Comparison of ENCODE assay signal across 8 cellular contexts in genomic region chr2:159711562-159712193, GRCh38. TPM values are rescaled to one million over a fixed set of nuclear protein-coding genes. Genes with fewer than 3 reads are reported as not detected.
DNase-seq lines count a peak whose midpoint lies in the region; ATAC-seq and TF ChIP-seq lines count a peak whose summit lies in the region.

No MANE protein-coding gene starts in this region.

- WGBS in upper lobe of left lung, 2 donors: 0 to 1% methylated on average over 14 of the region's 14 CpGs

- H3K36me3 ChIP-seq in lower lobe of right lung: peaks cover 9% of the 10 kb centered on the region
- H3K36me3 ChIP-seq in upper lobe of left lung: peaks cover 0 to 17% (median 5%) of the 10 kb centered on the region in 4 donors

- no peak for TF ChIP-seq EP300 in upper lobe of left lung (IDR thresholded peaks at IDR 0.05)

- DNase-seq in AG04449 (ENCODE audit: low read depth, low spot score) (no peak), HL-60 (ENCODE audit: low read depth in 1 of 2, low spot score in 1 of 2) (no peak), brain pericyte (ENCODE audit: low read depth, low spot score) (peak; percentile 25), lower lobe of right lung (no peak), upper lobe of left lung (no peak), SIG-M5 (lab: John Stamatoyannopoulos, UW) (no peak)

- H3K27ac ChIP-seq in HL-60 (replicated peaks) (peak overlapping the region; percentile 97), lower lobe of right lung (peak overlapping the region; percentile 99), upper lobe of left lung (peak overlapping the region; percentile 97 to 100 (median 98))

- intact Hi-C loops in lower lobe of right lung (cut with DNase I): loop anchor here (10.0 kb wide), 1 partner anchor 97 kb away; the partner anchor contains the start of gene BAZ2B

- no peaks in the 10 kb centered on the region for H3K27me3 ChIP-seq in HL-60 (ENCODE audit: insufficient read depth, poor library complexity, severe bottlenecking)
- H3K27me3 ChIP-seq in lower lobe of right lung (ENCODE audit: low read depth): no peaks in the 10 kb centered on the region
- no peaks in the 10 kb centered on the region for H3K27me3 ChIP-seq in upper lobe of left lung

- TF ChIP-seq CTCF in AG04449 (IDR thresholded peaks at IDR 0.05; ENCODE audit: insufficient read depth, low read length, missing control alignments) (no peak), HL-60 (IDR thresholded peaks at IDR 0.05; ENCODE audit: insufficient read depth, low read length) (no peak), lower lobe of right lung (IDR thresholded peaks at IDR 0.05) (no peak), upper lobe of left lung (IDR thresholded peaks at IDR 0.05) (no peak)

- POLR2A ChIA-PET in AG04449 (lab: Yijun Ruan, JAX): interaction anchor here (0.6 to 1.8 kb wide), 11 partner anchors 10 to 870 kb away, joined by 3 to 18 read pairs (median 3); partner anchors contain the start of gene BAZ2B

- ATAC-seq in lower lobe of right lung: no peak
- peak in 1 of 2 donors; percentile 58 for ATAC-seq in upper lobe of left lung (ENCODE audit: low FRiP score in 2 of 2)
- ATAC-seq in HG02798 (IDR thresholded peaks at IDR 0.05; ENCODE audit: poor library complexity, unreplicated experiment): no peak
- ATAC-seq in HG03097 (IDR thresholded peaks at IDR 0.05; ENCODE audit: low FRiP score, unreplicated experiment): no peak

- TF ChIP-seq POLR2A in upper lobe of left lung (IDR thresholded peaks at IDR 0.05): no peak

- H3K4me3 ChIP-seq in AG04449 (ENCODE audit: low read depth, low read length): peak overlapping the region; percentile 99
- H3K4me3 ChIP-seq in HL-60 (replicated peaks; ENCODE audit: insufficient read depth, low read length): peak overlapping the region; percentile 76
- H3K4me3 ChIP-seq in lower lobe of right lung: peak overlapping the region; percentile 97
- peak overlapping the region; percentile 50 to 89 (median 65) for H3K4me3 ChIP-seq in upper lobe of left lung

- H3K4me1 ChIP-seq in lower lobe of right lung: peaks cover 46% of the 10 kb centered on the region
- peaks cover 38 to 46% (median 41%) of the 10 kb centered on the region in 4 donors for H3K4me1 ChIP-seq in upper lobe of left lung

- CTCF ChIA-PET in AG04449 (lab: Yijun Ruan, JAX): interaction anchor here (0.6 to 2.1 kb wide), 10 partner anchors 8 to 578 kb away, joined by 3 to 6 read pairs (median 4); no protein-coding TSS in a partner anchor

- H3K9me3 ChIP-seq in lower lobe of right lung: no peaks in the 10 kb centered on the region
- no peaks in the 10 kb centered on the region for H3K9me3 ChIP-seq in upper lobe of left lung

RNA-seq across cellular contexts. Expression of gene MARCHF7, which starts 0.6 kb away (rescaled TPM):
- 71.8 TPM for total RNA-seq in lower lobe of right lung
- 100 to 1,000 TPM in 2 of 6 donors, 10 to 100 TPM in 4; 64.6 to 135 (median 78.1) TPM for total RNA-seq in upper lobe of left lung
